22 cellular contexts compared by ENCODE assay signal in the genomic region with DNA sequence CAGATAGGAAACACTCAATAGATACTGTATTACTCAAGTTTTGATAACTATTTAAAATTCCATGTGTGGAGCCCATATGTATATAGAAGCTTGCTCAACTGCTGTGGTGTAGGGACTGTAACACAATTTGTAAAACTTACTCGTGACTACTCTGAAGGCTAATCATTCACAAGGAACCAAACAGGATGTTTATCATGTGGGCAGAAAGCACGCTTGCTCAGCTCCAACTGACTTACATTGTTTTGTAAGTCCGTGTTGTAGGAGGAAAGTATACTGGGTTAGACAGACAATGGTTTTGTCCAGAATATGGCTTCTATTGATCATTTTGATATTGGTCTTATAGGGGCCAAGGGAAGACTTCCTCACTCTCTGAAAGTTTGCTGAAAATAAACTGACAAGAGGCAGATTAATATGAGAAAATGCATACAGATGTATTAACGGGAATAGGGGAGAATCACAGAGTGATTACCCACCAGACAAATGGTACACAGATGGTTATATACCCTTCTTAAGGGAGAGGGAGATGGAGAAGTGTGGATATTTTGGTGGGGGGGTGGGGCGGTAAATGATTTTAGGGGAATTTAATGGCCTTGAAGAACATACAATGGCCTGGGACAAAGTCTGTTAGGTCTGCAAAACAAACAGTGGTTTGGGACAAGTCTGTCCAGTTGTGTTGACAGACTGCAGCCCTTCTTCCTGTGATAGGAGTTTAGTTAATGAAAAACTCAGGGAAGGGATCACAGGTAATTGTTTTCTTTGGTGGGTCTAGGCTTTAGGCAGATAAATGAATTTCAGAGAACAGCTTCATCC.
DNase-seq lines count a peak whose midpoint lies in the region; ATAC-seq and TF ChIP-seq lines count a peak whose summit lies in the region.
"Had no signal": no experiment of that assay in that cellular context is flagged by ENCODE, and none has a peak within 500 bp of the region (broad histone marks: within the 10 kb centered on the region; RNA-seq: fewer than 3 reads in every experiment).

No MANE protein-coding gene starts in this region.

- no peaks in the 10 kb centered on the region for H3K9me3 Mint-ChIP-seq in Calu3 (ENCODE audit: low read depth, unreplicated experiment)
- H3K9me3 Mint-ChIP-seq in activated naive CD4-positive, alpha-beta T cell treated with anti-CD3 and anti-CD28 coated beads for 36 hours, result no peaks in the 10 kb centered on the region
- H3K9me3 Mint-ChIP-seq: activated CD4-positive, alpha-beta memory T cell treated with anti-CD3 and anti-CD28 coated beads, Interleukin-2, amount 10 ng/mL, durations not matched to agents 7 days and 5 days; effector memory CD8-positive, alpha-beta T cell had no signal

- H3K36me3 ChIP-seq in right lobe of liver (no peaks in the 10 kb centered on the region), SJCRH30 (no peaks in the 10 kb centered on the region)
- H3K36me3 ChIP-seq: BLaER1 treated with 17β-estradiol and CSF1 and Interleukin-3, amounts not matched to agents 10 nM and 100 nM had no signal

- H3K27me3 ChIP-seq in right lobe of liver (no peaks in the 10 kb centered on the region), SJCRH30 (no peaks in the 10 kb centered on the region)
- H3K27me3 ChIP-seq: BLaER1 treated with 17β-estradiol and CSF1 and Interleukin-3, amounts not matched to agents 10 nM and 100 nM had no signal

- peak overlapping the region; percentile 84 for H3K27ac Mint-ChIP-seq in Calu3 (ENCODE audit: unreplicated experiment)
- H3K27ac Mint-ChIP-seq in activated naive CD4-positive, alpha-beta T cell treated with anti-CD3 and anti-CD28 coated beads for 36 hours, result no peak overlapping the region
- H3K27ac Mint-ChIP-seq: activated CD4-positive, alpha-beta memory T cell treated with anti-CD3 and anti-CD28 coated beads, Interleukin-2, amount 10 ng/mL, durations not matched to agents 7 days and 5 days; effector memory CD8-positive, alpha-beta T cell; mesothelial cell of epicardium had no signal

- H3K27ac ChIP-seq in right lobe of liver (peak overlapping the region; percentile 56 to 76 (median 59)), SJCRH30 (no peak overlapping the region)

- peak overlapping the region; percentile 60 for H3K4me3 Mint-ChIP-seq in Calu3 (ENCODE audit: low read depth, unreplicated experiment)
- no peak overlapping the region for H3K4me3 Mint-ChIP-seq in activated naive CD4-positive, alpha-beta T cell treated with anti-CD3 and anti-CD28 coated beads for 36 hours
- H3K4me3 Mint-ChIP-seq: activated CD4-positive, alpha-beta memory T cell treated with anti-CD3 and anti-CD28 coated beads, Interleukin-2, amount 10 ng/mL, durations not matched to agents 7 days and 5 days; effector memory CD8-positive, alpha-beta T cell; mesothelial cell of epicardium; neural crest cell had no signal

- H3K4me3 ChIP-seq in LNCaP clone FGC (ENCODE audit: low read depth, low read length), result no peak overlapping the region
- peak overlapping the region in 1 of 3 donors; percentile 17 for H3K4me3 ChIP-seq in right lobe of liver
- no peak overlapping the region for H3K4me3 ChIP-seq in SJCRH30
- H3K4me3 ChIP-seq: BLaER1 treated with 17β-estradiol and CSF1 and Interleukin-3, amounts not matched to agents 10 nM and 100 nM had no signal

- DNase-seq in Calu3 (peak; percentile 19), LNCaP clone FGC (ENCODE audit: low read depth) (peak; percentile 19), epidermal melanocyte (ENCODE audit: insufficient read length, low spot score) (peak; percentile 27), right lobe of liver (peak in 1 of 3 donors; percentile 48), omental fat pad (ENCODE audit: low spot score) (no peak), SJCRH30 (no peak)
- no peak for DNase-seq in activated naive CD4-positive, alpha-beta T cell treated with anti-CD3 and anti-CD28 coated beads for 36 hours
- DNase-seq: activated CD4-positive, alpha-beta memory T cell treated with anti-CD3 and anti-CD28 coated beads, Interleukin-2, amount 10 ng/mL, durations not matched to agents 7 days and 5 days; activated naive CD4-positive, alpha-beta T cell treated with Interleukin-2 at 50 U/mL for 16 hours; anterior cingulate cortex; DMS153; effector memory CD8-positive, alpha-beta T cell; hypothalamus; islet precursor cell; NCI-H1417; NCI-H526; substantia nigra had no signal

- ATAC-seq in right lobe of liver, result peak; percentile 86 to 93 (median 88)
- ATAC-seq in omental fat pad (ENCODE audit: low FRiP score), result no peak
- ATAC-seq in GM18505 (IDR thresholded peaks at IDR 0.05; ENCODE audit: unreplicated experiment), result no peak
- ATAC-seq: effector memory CD8-positive, alpha-beta T cell; Right ventricle myocardium inferior had no signal

- CTCF ChIA-PET in Calu3 (lab: Charles Lee), result interaction anchor here (1.6 kb wide), 1 partner anchor 283 kb away, joined by 4 read pairs; no protein-coding TSS in a partner anchor
- CTCF ChIA-PET in activated naive CD4-positive, alpha-beta T cell treated with anti-CD3 and anti-CD28 coated beads for 36 hours (lab: Charles Lee), result interaction anchor here (0.5 kb wide), 1 partner anchor 299 kb away, joined by 5 read pairs; no protein-coding TSS in a partner anchor

- H3K36me3 Mint-ChIP-seq in Calu3 (ENCODE audit: insufficient read depth, unreplicated experiment), result no peaks in the 10 kb centered on the region
- no peaks in the 10 kb centered on the region for H3K36me3 Mint-ChIP-seq in activated naive CD4-positive, alpha-beta T cell treated with anti-CD3 and anti-CD28 coated beads for 36 hours (ENCODE audit: low read depth)

- WGBS in right lobe of liver (ENCODE audit: insufficient coverage, low coverage, low lambda C conversion rate, missing lambda C conversion rate), result 13% methylated on average over 5 of the region's 5 CpGs

- peaks cover 0 to 24% (median 0%) of the 10 kb centered on the region in 4 donors for H3K4me1 ChIP-seq in right lobe of liver
- no peaks in the 10 kb centered on the region for H3K4me1 ChIP-seq in SJCRH30

- H3K9me3 ChIP-seq in right lobe of liver (no peaks in the 10 kb centered on the region), SJCRH30 (replicated peaks) (peaks cover 2% of the 10 kb centered on the region; the same call in 1 of the 2 replicates)

- no peaks in the 10 kb centered on the region for H3K27me3 Mint-ChIP-seq in Calu3 (ENCODE audit: unreplicated experiment)
- H3K27me3 Mint-ChIP-seq in activated naive CD4-positive, alpha-beta T cell treated with anti-CD3 and anti-CD28 coated beads for 36 hours (ENCODE audit: low read depth), result peaks cover 2% of the 10 kb centered on the region
- H3K27me3 Mint-ChIP-seq: effector memory CD8-positive, alpha-beta T cell had no signal

- intact Hi-C loops in Calu3 (cut with micrococcal nuclease; ENCODE audit: unreplicated experiment) (no loop called here), right lobe of liver (cut with DNase I) (no loop called here)
- intact Hi-C loops in activated naive CD4-positive, alpha-beta T cell treated with anti-CD3 and anti-CD28 coated beads for 36 hours (cut with micrococcal nuclease), result no loop called here

- TF ChIP-seq POLR2A in right lobe of liver (IDR thresholded peaks at IDR 0.05) (peak; percentile 46), GM18505 (IDR thresholded peaks at IDR 0.05; ENCODE audit: borderline replicate concordance, extremely low read depth, insufficient read depth, insufficient read length) (no peak)

- TF ChIP-seq CTCF in Calu3 (IDR thresholded peaks at IDR 0.05; ENCODE audit: unreplicated experiment) (no peak), LNCaP clone FGC (IDR thresholded peaks at IDR 0.05; ENCODE audit: control insufficient read depth, extremely low read depth, insufficient read depth) (no peak), right lobe of liver (IDR thresholded peaks at IDR 0.05) (no peak), omental fat pad (IDR thresholded peaks at IDR 0.05) (no peak)

- peaks cover 42% of the 10 kb centered on the region for H3K4me1 Mint-ChIP-seq in Calu3 (ENCODE audit: low read depth, unreplicated experiment)
- H3K4me1 Mint-ChIP-seq in activated naive CD4-positive, alpha-beta T cell treated with anti-CD3 and anti-CD28 coated beads for 36 hours (ENCODE audit: low read depth), result no peaks in the 10 kb centered on the region
- H3K4me1 Mint-ChIP-seq: activated CD4-positive, alpha-beta memory T cell treated with anti-CD3 and anti-CD28 coated beads, Interleukin-2, amount 10 ng/mL, durations not matched to agents 7 days and 5 days; mesothelial cell of epicardium; neural crest cell had no signal

- no TSS peak for BruUV-seq in Calu3 (replicated peaks; lab: Mats Ljungman, UMichigan)

Comparison
In these comparisons a context has a peak if more than half of its experiments do, and no peak if none do; other contexts are left out.
1. DNase-seq: peak in Calu3 (single experiment), LNCaP clone FGC (single experiment) and epidermal melanocyte (single experiment); none in omental fat pad (single experiment), activated naive CD4-positive, alpha-beta T cell treated with anti-CD3 and anti-CD28 coated beads for 36 hours (single experiment) and SJCRH30 (0 of 2).
2. ATAC-seq: peak in right lobe of liver (4 of 4); none in omental fat pad (single experiment) and GM18505 (single experiment).